1 cellular context compared by ENCODE assay signal in genomic region chr3:161409858-161410257, GRCh38.
TF ChIP-seq lines count a peak whose summit lies in the region.

No MANE protein-coding gene starts in this region.

TF ChIP-seq in HCT116, 20 proteins besides CTCF, POLR2A, EP300 and RAD21 (continued from another document):
- TF ChIP-seq ZBTB33 (IDR thresholded peaks at IDR 0.05; ENCODE audit: extremely low read depth, insufficient replicate concordance, low read length) (no peak), ATF3 (IDR thresholded peaks at IDR 0.05) (no peak)
